ENCODE assay signal across 14 cellular contexts in the genomic region with DNA sequence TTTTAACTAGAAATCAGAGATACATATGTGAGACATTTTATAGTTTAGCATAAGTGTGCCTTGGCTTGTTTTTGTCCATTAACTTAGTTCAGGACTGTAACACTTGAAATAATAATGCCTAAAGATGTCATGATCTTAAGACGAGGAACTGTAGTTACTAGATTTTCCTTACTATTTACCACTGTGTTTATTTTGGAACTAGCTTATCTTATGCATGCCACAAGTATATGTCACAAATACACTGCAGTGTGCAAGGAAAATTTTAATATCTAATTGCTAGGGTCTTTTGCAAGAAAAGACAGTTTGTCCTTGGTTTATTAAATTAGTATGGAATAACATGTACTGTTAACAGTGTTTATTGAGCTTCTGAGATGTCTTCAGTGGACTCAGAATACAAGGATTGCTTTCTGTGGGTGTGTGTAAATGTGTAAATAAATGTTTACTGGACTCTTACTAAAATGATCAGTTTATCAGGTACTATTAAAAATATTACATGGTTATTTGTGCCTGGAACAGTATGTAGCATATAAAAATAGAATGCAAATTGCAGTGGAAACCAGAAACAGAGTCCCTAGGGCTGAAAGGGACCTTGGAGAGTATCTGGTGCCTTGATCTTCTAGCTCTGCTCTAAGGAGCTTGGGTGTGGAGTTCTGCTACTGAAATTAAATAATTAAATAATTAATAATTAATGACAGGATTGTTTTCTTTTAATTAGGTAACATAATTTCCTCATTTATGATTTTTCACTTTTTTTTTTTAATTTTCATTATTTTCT. TPM values are rescaled to one million over a fixed set of nuclear protein-coding genes. Genes with fewer than 3 reads are reported as not detected.
DNase-seq lines count a peak whose midpoint lies in the region; ATAC-seq and TF ChIP-seq lines count a peak whose summit lies in the region.
"Had no signal": no experiment of that assay in that cellular context is flagged by ENCODE, and none has a peak within 500 bp of the region (broad histone marks: within the 10 kb centered on the region; RNA-seq: fewer than 3 reads in every experiment).

No MANE protein-coding gene starts in this region.

- H3K27me3 ChIP-seq in left ventricle myocardium inferior (ENCODE audit: low read depth) (no peaks in the 10 kb centered on the region), left lung (no peaks in the 10 kb centered on the region), tibial artery (no peaks in the 10 kb centered on the region)
- H3K27me3 ChIP-seq: transverse colon had no signal

- H3K4me3 ChIP-seq in left ventricle myocardium inferior (no peak overlapping the region), cardiac fibroblast (replicated peaks in 1 of 2; ENCODE audit: low read depth in 2 of 2, low read length in 2 of 2) (no peak overlapping the region), left lung (no peak overlapping the region), tibial artery (no peak overlapping the region)
- H3K4me3 ChIP-seq: transverse colon had no signal

- DNase-seq in left ventricle myocardium inferior (no peak), left cardiac atrium (no peak), cardiac fibroblast (ENCODE audit: low read depth in 2 of 2) (peak; percentile 55 to 69), left lung (no peak), tibial artery (no peak), HPDE6-E6E7 (ENCODE audit: extremely low spot score) (no peak)
- DNase-seq: activated effector memory CD4-positive, alpha-beta T cell treated with anti-CD3 and anti-CD28 coated beads, Interleukin-2, amount 50 U/mL, for 16 hours; Caco-2; islet precursor cell; NCI-H2081 treated with DMSO at 0.1 percent for 48 hours; NCI-H69; transverse colon had no signal

- H3K9me3 ChIP-seq in left ventricle myocardium inferior (replicated peaks) (no peaks in the 10 kb centered on the region), left lung (no peaks in the 10 kb centered on the region), tibial artery (no peaks in the 10 kb centered on the region)
- H3K9me3 ChIP-seq: Caco-2, transverse colon had no signal

- H3K27ac ChIP-seq in left ventricle myocardium inferior (replicated peaks) (peak overlapping the region; percentile 79), left lung (no peak overlapping the region), tibial artery (peak overlapping the region; percentile 15 to 40)

- peaks cover 58% of the 10 kb centered on the region for H3K4me1 ChIP-seq in left ventricle myocardium inferior
- H3K4me1 ChIP-seq in left lung = peaks cover 19 to 44% of the 10 kb centered on the region in 2 donors
- H3K4me1 ChIP-seq in tibial artery = peaks cover 0 to 56% (median 19%) of the 10 kb centered on the region in 4 donors

- no peaks in the 10 kb centered on the region for H3K36me3 ChIP-seq in left ventricle myocardium inferior
- H3K36me3 ChIP-seq in left lung = no peaks in the 10 kb centered on the region
- H3K36me3 ChIP-seq in tibial artery = no peaks in the 10 kb centered on the region
- H3K36me3 ChIP-seq: transverse colon had no signal

- no peak for TF ChIP-seq CTCF in left ventricle myocardium inferior (IDR thresholded peaks at IDR 0.05; ENCODE audit: borderline replicate concordance)
- TF ChIP-seq CTCF in cardiac fibroblast (IDR thresholded peaks at IDR 0.05; ENCODE audit: low read depth, low read length) = no peak
- no peak for TF ChIP-seq CTCF in left lung (IDR thresholded peaks at IDR 0.05)
- no peak for TF ChIP-seq CTCF in tibial artery (IDR thresholded peaks at IDR 0.05)

- ATAC-seq in left cardiac atrium = no peak
- peak; percentile 14 for ATAC-seq in left lung
- no peak for ATAC-seq in GM19023 (IDR thresholded peaks at IDR 0.05; ENCODE audit: unreplicated experiment)
- no peak for ATAC-seq in GM18873 (IDR thresholded peaks at IDR 0.05; ENCODE audit: low FRiP score, unreplicated experiment)

- intact Hi-C loops in left ventricle myocardium inferior (cut with micrococcal nuclease) (loop anchor here (5.0 to 10.0 kb wide), 2 partner anchors 77 to 195 kb away; no protein-coding TSS in a partner anchor), left cardiac atrium (cut with DNase I) (loop anchor here in 1 of 2 donors (2.0 to 5.0 kb wide), 3 partner anchors 77 to 215 kb away; no protein-coding TSS in a partner anchor), left lung (cut with DNase I) (no loop called here), tibial artery (cut with DNase I; ENCODE audit: low total_unique reads) (loop anchor here (5.0 to 10.0 kb wide), 2 partner anchors 77 to 200 kb away; no protein-coding TSS in a partner anchor)

RNA-seq across cellular contexts. Expression of a gene that starts 58.1 kb away (rescaled TPM):
- total RNA-seq in left ventricle myocardium inferior (30.5 TPM), left cardiac atrium (10 to 100 TPM; 15.9 to 16.0 TPM), left lung (10 to 100 TPM; 37.0 to 38.9 TPM)

Comparison
In these comparisons a context has a peak if more than half of its experiments do, and no peak if none do; other contexts are left out.
1. DNase-seq: peak in cardiac fibroblast (2 of 2); none in left ventricle myocardium inferior (single experiment), left cardiac atrium (single experiment), left lung (0 of 2), tibial artery (0 of 2) and HPDE6-E6E7 (single experiment).
2. H3K27ac ChIP-seq: peak in left ventricle myocardium inferior (single experiment) and tibial artery (2 of 2); none in left lung (0 of 2).
3. intact Hi-C loops: an anchor here in left ventricle myocardium inferior (5.0 to 10.0 kb wide) and tibial artery (5.0 to 10.0 kb wide); none called in left lung.